Comparison of ENCODE assay signal across 34 cellular contexts in genomic region chr20:63843778-63844177, GRCh38. TPM values are rescaled to one million over a fixed set of nuclear protein-coding genes. Genes with fewer than 3 reads are reported as not detected.
DNase-seq lines count a peak whose midpoint lies in the region; ATAC-seq, FAIRE-seq and TF ChIP-seq lines count a peak whose summit lies in the region.
"Had no signal": no experiment of that assay in that cellular context is flagged by ENCODE, and none has a peak within 500 bp of the region (broad histone marks: within the 10 kb centered on the region; RNA-seq: fewer than 3 reads in every experiment).

No MANE protein-coding gene starts in this region.

- RAD21 ChIA-PET in GM12878 (lab: Charles Lee; ENCODE audit: unreplicated experiment): no interaction called here

- dilution Hi-C loops in mammary epithelial cell (cut with HindIII; ENCODE audit: low sequenced_read_pairs): loop anchor here (5.0 kb wide), 1 partner anchor 66 kb away; no protein-coding TSS in a partner anchor

- H4K20me1 ChIP-seq in mammary epithelial cell (ENCODE audit: insufficient read depth, low read length): no peaks in the 10 kb centered on the region
- no peaks in the 10 kb centered on the region for H4K20me1 ChIP-seq in Loucy (ENCODE audit: insufficient read depth, low read length, poor library complexity, severe bottlenecking)
- H4K20me1 ChIP-seq in GM12878 (ENCODE audit: control insufficient read depth, insufficient read depth): no peaks in the 10 kb centered on the region

- peak overlapping the region; percentile 39 for H2AFZ ChIP-seq in mammary epithelial cell (ENCODE audit: low read depth, low read length)
- H2AFZ ChIP-seq in Loucy (ENCODE audit: low read length): no peak overlapping the region
- H2AFZ ChIP-seq in GM12878 (ENCODE audit: control insufficient read depth, low read depth, low read length): no peak overlapping the region

- H3K9ac ChIP-seq in mammary epithelial cell (ENCODE audit: insufficient read depth, low read length) (no peak overlapping the region), Loucy (ENCODE audit: low read depth, low read length, poor library complexity, severe bottlenecking) (peak overlapping the region; percentile 67), GM12878 (ENCODE audit: control insufficient read depth, insufficient read depth, low read length) (no peak overlapping the region)
- H3K9ac ChIP-seq: KMS-11 had no signal

- H3K27ac ChIP-seq in mammary epithelial cell (ENCODE audit: insufficient read depth, low read depth, low read length) (no peak overlapping the region), breast epithelium (no peak overlapping the region), GM12878 (ENCODE audit: control insufficient read depth, insufficient read depth) (no peak overlapping the region), spleen (peak overlapping the region in 6 of 8 donors; percentile 32 to 86 (median 78))
- H3K27ac ChIP-seq: body of pancreas, KMS-11, prostate gland, SJSA1 had no signal

- no peak overlapping the region for H3K4me2 ChIP-seq in mammary epithelial cell (ENCODE audit: insufficient read depth, low read depth, low read length)
- peak overlapping the region; percentile 79 for H3K4me2 ChIP-seq in Loucy (ENCODE audit: low read depth, low read length, poor library complexity, severe bottlenecking)
- no peak overlapping the region for H3K4me2 ChIP-seq in GM12878 (ENCODE audit: control insufficient read depth, insufficient read depth)
- H3K4me2 ChIP-seq: KMS-11 had no signal

- SMC1A ChIA-PET in GM12878 (lab: Charles Lee; ENCODE audit: uncharacterized antibody, unreplicated experiment): no interaction called here

- H3K4me3 ChIP-seq in mammary epithelial cell (replicated peaks in 1 of 3; ENCODE audit: insufficient read depth in 1 of 3, low read depth in 2 of 3, low read length in 3 of 3) (no peak overlapping the region), breast epithelium (no peak overlapping the region), Loucy (ENCODE audit: low read length, poor library complexity, severe bottlenecking) (peak overlapping the region; percentile 59), GM12878 (no peak overlapping the region), spleen (no peak overlapping the region)
- H3K4me3 ChIP-seq: adrenal gland, body of pancreas, left lung, prostate gland, SJSA1, upper lobe of right lung had no signal

- no peak for TF ChIP-seq EP300 in GM12878 (IDR thresholded peaks at IDR 0.05; ENCODE audit: borderline replicate concordance in 1 of 2, control insufficient read depth in 1 of 2, low read depth in 2 of 2, low read length in 2 of 2)

- no peaks in the 10 kb centered on the region for H3F3A ChIP-seq in Loucy (ENCODE audit: low read depth)

- no peak for FAIRE-seq in GM12878 (lab: Jason Lieb, UNC)

- TF ChIP-seq CTCF in mammary epithelial cell (conservative IDR thresholded peaks at IDR 0.05 in 1 of 2, IDR thresholded peaks at IDR 0.05 in 1 of 2; ENCODE audit: extremely low read depth in 1 of 2, insufficient read depth in 1 of 2, low read depth in 1 of 2, low read length in 2 of 2) (no peak), breast epithelium (IDR thresholded peaks at IDR 0.05) (no peak), Loucy (conservative IDR thresholded peaks at IDR 0.05; ENCODE audit: low read length) (no peak), GM12878 (IDR thresholded peaks at IDR 0.05 in 2 of 3, conservative IDR thresholded peaks at IDR 0.05 in 1 of 3; ENCODE audit: control insufficient read depth in 2 of 3, extremely low read depth in 1 of 3, insufficient read depth in 1 of 3, low read depth in 3 of 3, low read length in 3 of 3) (no peak), spleen (IDR thresholded peaks at IDR 0.05 in 8 of 11, conservative IDR thresholded peaks at IDR 0.05 in 3 of 11) (no peak)

- DNase-seq in mammary epithelial cell: no peak
- DNase-seq in breast epithelium (ENCODE audit: low spot score in 2 of 2): no peak
- DNase-seq in GM12878 (ENCODE audit: low read depth, low spot score): no peak
- peak; percentile 75 for DNase-seq in spleen
- DNase-seq in HuH-7.5 (ENCODE audit: low spot score): no peak
- no peak for DNase-seq in GM03348 (ENCODE audit: low spot score)
- no peak for DNase-seq in T-helper 9 cell
- DNase-seq: activated CD4-positive, alpha-beta memory T cell treated with anti-CD3 and anti-CD28 coated beads for 36 hours; activated naive CD4-positive, alpha-beta T cell treated with anti-CD3 and anti-CD28 coated beads, Interleukin-2, amount 10 ng/mL, durations not matched to agents 7 days and 5 days; BE2C; body of pancreas; erythroblast; HFFc6; left lung; MM.1S; NCI-H1105 treated with DMSO at 0.1 percent for 48 hours; NCI-H2081 treated with DMSO at 0.1 percent for 48 hours; NCI-H446 treated with DMSO at 0.1 percent for 48 hours; NCI-H82; nucleus accumbens; RPMI8226; stimulated activated CD4-positive, alpha-beta T cell treated with anti-CD3 and anti-CD28 coated beads, Interleukin-12 subunit alpha, Interleukin-12 subunit beta, amount 100 ng/mL, for 4 hours; stimulated activated CD4-positive, alpha-beta T cell treated with anti-CD3 and anti-CD28 coated beads, Interleukin-4, amount 100 ng/mL, for 1 hour; upper lobe of right lung had no signal

- H3K9me3 ChIP-seq in mammary epithelial cell (replicated peaks; ENCODE audit: insufficient read depth, low read length): no peaks in the 10 kb centered on the region
- no peaks in the 10 kb centered on the region for H3K9me3 ChIP-seq in breast epithelium
- no peaks in the 10 kb centered on the region for H3K9me3 ChIP-seq in Loucy (ENCODE audit: insufficient read depth, low read depth, low read length)
- H3K9me3 ChIP-seq in GM12878 (replicated peaks; ENCODE audit: control insufficient read depth, insufficient read depth, low read length): no peaks in the 10 kb centered on the region
- no peaks in the 10 kb centered on the region for H3K9me3 ChIP-seq in spleen
- H3K9me3 ChIP-seq: adrenal gland, BE2C, body of pancreas, left lung, prostate gland, SJSA1, upper lobe of right lung had no signal

- peaks cover 8% of the 10 kb centered on the region for H3K27me3 ChIP-seq in mammary epithelial cell (ENCODE audit: insufficient read depth, low read length)
- no peaks in the 10 kb centered on the region for H3K27me3 ChIP-seq in breast epithelium
- no peaks in the 10 kb centered on the region for H3K27me3 ChIP-seq in Loucy (ENCODE audit: insufficient read depth, low read length, poor library complexity, severe bottlenecking)
- peaks cover 0 to 1% of the 10 kb centered on the region in 2 experiments; a peak in 3 of 4 replicates for H3K27me3 ChIP-seq in GM12878 (replicated peaks in 1 of 2; ENCODE audit: control insufficient read depth in 2 of 2, insufficient read depth in 2 of 2, low read length in 1 of 2)
- peaks cover 0 to 70% (median 18%) of the 10 kb centered on the region in 7 donors for H3K27me3 ChIP-seq in spleen (replicated peaks in 1 of 7)
- H3K27me3 ChIP-seq: adrenal gland, BE2C had no signal

- H3K4me1 ChIP-seq in mammary epithelial cell (ENCODE audit: insufficient read depth, low read length) (peaks cover 10% of the 10 kb centered on the region), breast epithelium (peaks cover 0 to 3% of the 10 kb centered on the region in 2 donors), Loucy (ENCODE audit: insufficient read depth, low read length, poor library complexity, severe bottlenecking) (peaks cover 63% of the 10 kb centered on the region), GM12878 (ENCODE audit: control insufficient read depth, insufficient read depth, low read length) (peaks cover 19% of the 10 kb centered on the region), spleen (peaks cover 18 to 72% (median 57%) of the 10 kb centered on the region in 6 donors)
- H3K4me1 ChIP-seq: prostate gland had no signal

- POLR2A ChIA-PET in GM12878 (lab: Charles Lee): no interaction called here

- CTCF ChIA-PET in mammary epithelial cell (lab: Charles Lee; ENCODE audit: low non-redundant PET): no interaction called here
- CTCF ChIA-PET in GM12878 (lab: Yijun Ruan, JAX): no interaction called here

- 10% methylated on average over 7 of the region's 16 CpGs for WGBS in mammary epithelial cell (ENCODE audit: low coverage, missing lambda C conversion rate)
- WGBS in GM12878 (ENCODE audit: insufficient coverage, insufficient replicate concordance, low lambda C conversion rate, missing lambda C conversion rate): 14% methylated on average over 16 of the region's 16 CpGs
- WGBS in spleen, 5 donors: 6 to 26% (median 23%) methylated on average over 15 to 16 of the region's 16 CpGs

- TF ChIP-seq POLR2A in breast epithelium (IDR thresholded peaks at IDR 0.05): no peak
- TF ChIP-seq POLR2A in GM12878 (IDR thresholded peaks at IDR 0.05; ENCODE audit: low read depth, low read length): no peak
- no peak for TF ChIP-seq POLR2A in spleen (IDR thresholded peaks at IDR 0.05)

- TF ChIP-seq RAD21 in GM12878 (IDR thresholded peaks at IDR 0.05; ENCODE audit: insufficient read depth, low read depth, low read length): no peak

- intact Hi-C loops in mammary epithelial cell (cut with micrococcal nuclease) (no loop called here), breast epithelium (cut with DNase I; ENCODE audit: low total_unique reads) (no loop called here), GM12878 (cut with micrococcal nuclease; ENCODE audit: unreplicated experiment) (no loop called here), spleen (cut with DNase I; ENCODE audit: low total_unique reads) (no loop called here)

- no peaks in the 10 kb centered on the region for H3K79me2 ChIP-seq in mammary epithelial cell (ENCODE audit: insufficient read depth, low read length)
- H3K79me2 ChIP-seq in Loucy (ENCODE audit: insufficient read depth, low read length): no peaks in the 10 kb centered on the region
- no peaks in the 10 kb centered on the region for H3K79me2 ChIP-seq in GM12878 (ENCODE audit: control insufficient read depth, insufficient read depth, low read length)

- H3K36me3 ChIP-seq in mammary epithelial cell (ENCODE audit: insufficient read depth, low read length) (no peaks in the 10 kb centered on the region), breast epithelium (no peaks in the 10 kb centered on the region), Loucy (ENCODE audit: insufficient read depth, low read length) (no peaks in the 10 kb centered on the region), GM12878 (ENCODE audit: control insufficient read depth in 2 of 2, insufficient read depth in 2 of 2, low read length in 1 of 2) (no peaks in the 10 kb centered on the region), spleen (no peaks in the 10 kb centered on the region)
- H3K36me3 ChIP-seq: adrenal gland, BE2C, left lung, prostate gland, SJSA1, upper lobe of right lung had no signal

- ATAC-seq in GM12878: peak; percentile 30
- ATAC-seq: activated CD4-positive, CD25-positive, alpha-beta regulatory T cell treated with anti-CD3 and anti-CD28 coated beads, Interleukin-2, amount 50 U/mL, for 24 hours; body of pancreas; left lung; sciatic nerve had no signal

- H3K9me2 ChIP-seq in Loucy (replicated peaks; ENCODE audit: low read depth, low read length): no peaks in the 10 kb centered on the region

- no TSS peak for BruUV-seq in mammary epithelial cell (replicated peaks; lab: Mats Ljungman, UMichigan)
- BruUV-seq in GM12878 (replicated peaks; lab: Mats Ljungman, UMichigan): no TSS peak

- in situ Hi-C loops in mammary epithelial cell (cut with MboI; ENCODE audit: low sequenced_read_pairs in 2 of 2): no loop called here
- in situ Hi-C loops in GM12878 (cut with MboI): no loop called here

RNA-seq across cellular contexts. Expression of gene ZBTB46, which starts 12.7 kb away (rescaled TPM):
- total RNA-seq in mammary epithelial cell: 1 to 10 TPM in 1 of 2 donors, under 1 TPM in 1; 0.52 to 1.5 TPM
- polyA plus RNA-seq in mammary epithelial cell: 0.12 TPM
- not detected for polyA minus RNA-seq in mammary epithelial cell
- 10 to 100 TPM in 2 of 3 donors, 1 to 10 TPM in 1; 8.2 to 18.7 (median 10.7) TPM for total RNA-seq in breast epithelium
- total RNA-seq in GM12878 (2013; cell fraction: nucleolus; rRNA removed): 7.6 and 7.8 TPM in 2 replicates
- 0.45 and 0.98 TPM in 2 replicates for total RNA-seq in GM12878 (2014; rRNA removed)
- total RNA-seq in GM12878 (2014; rRNA removed; fragmentation: Illumina TruSeq; extraction: Trizol): 0.18 and 0.23 TPM in 2 replicates
- total RNA-seq in GM12878 (2021): 0.92 and 1.0 TPM in 2 replicates
- polyA plus RNA-seq in GM12878 (2011; ENCODE audit: low read depth): 0.45 TPM
- polyA plus RNA-seq in GM12878 (2011; rRNA removed): 0.46 and 0.77 TPM in 2 replicates
- 1.3 and 1.6 TPM in 2 replicates for polyA plus RNA-seq in GM12878 (2011; cell fraction: cytosol; rRNA removed)
- polyA plus RNA-seq in GM12878 (2011; cell fraction: nucleus; rRNA removed): 3.2 and 4.5 TPM in 2 replicates
- 1.2 and 1.3 TPM in 2 replicates for polyA plus RNA-seq in GM12878 (2012)
- polyA plus RNA-seq in GM12878 (2014; fragmentation: Illumina TruSeq; extraction: Trizol): 0.08 and 0.15 TPM in 2 replicates
- polyA plus RNA-seq in GM12878 (2014; fragmentation: Nextera tagmentation; extraction: Ambion mirVana): under 1 TPM; 0.31 to 0.37 TPM
- polyA plus RNA-seq in GM12878 (2014; rRNA removed): 0.24 and 0.26 TPM in 2 replicates
- polyA plus RNA-seq in GM12878 (2016; fragmentation: Nextera tagmentation; extraction: Ambion mirVana): under 1 TPM; 0.21 to 0.43 TPM
- 7.9 and 9.9 TPM in 2 replicates for polyA minus RNA-seq in GM12878 (2011; rRNA and poly(A)+ RNA removed)
- polyA minus RNA-seq in GM12878 (2011; cell fraction: cytosol; rRNA and poly(A)+ RNA removed): 2.9 and 4.9 TPM in 2 replicates
- polyA minus RNA-seq in GM12878 (2011; cell fraction: nucleus; rRNA and poly(A)+ RNA removed): 1.6 and 2.5 TPM in 2 replicates
- total RNA-seq in spleen: 10 to 100 TPM; 27.6 to 76.5 (median 35.9) TPM
- polyA plus RNA-seq in spleen: 10 to 100 TPM in 1 of 3 donors, 1 to 10 TPM in 2; 3.6 to 14.7 (median 4.7) TPM

RNA-seq across cellular contexts. Expression of gene ABHD16B, which starts 17.5 kb away (rescaled TPM):
- not detected for total RNA-seq in mammary epithelial cell
- polyA plus RNA-seq in mammary epithelial cell: not detected
- not detected for polyA minus RNA-seq in mammary epithelial cell
- total RNA-seq in breast epithelium: not detected
- total RNA-seq in GM12878 (2013; cell fraction: nucleolus; rRNA removed): not detected in 2 replicates
- not detected in 2 replicates for total RNA-seq in GM12878 (2014; rRNA removed)
- not detected in 2 replicates for total RNA-seq in GM12878 (2014; rRNA removed; fragmentation: Illumina TruSeq; extraction: Trizol)
- total RNA-seq in GM12878 (2021): not detected in 2 replicates
- not detected for polyA plus RNA-seq in GM12878 (2011; ENCODE audit: low read depth)
- polyA plus RNA-seq in GM12878 (2011; rRNA removed): not detected in 2 replicates
- polyA plus RNA-seq in GM12878 (2011; cell fraction: cytosol; rRNA removed): not detected in 2 replicates
- not detected in 2 replicates for polyA plus RNA-seq in GM12878 (2011; cell fraction: nucleus; rRNA removed)
- polyA plus RNA-seq in GM12878 (2012): 0.08 TPM in 1 of 2 replicates, not detected in the other
- polyA plus RNA-seq in GM12878 (2014; fragmentation: Illumina TruSeq; extraction: Trizol): not detected in 2 replicates
- not detected for polyA plus RNA-seq in GM12878 (2014; fragmentation: Nextera tagmentation; extraction: Ambion mirVana)
- polyA plus RNA-seq in GM12878 (2014; rRNA removed): not detected in 2 replicates
- under 1 TPM in 1 of 2 experiments, not detected in 1; 0.13 TPM for polyA plus RNA-seq in GM12878 (2016; fragmentation: Nextera tagmentation; extraction: Ambion mirVana)
- polyA minus RNA-seq in GM12878 (2011; rRNA and poly(A)+ RNA removed): not detected in 2 replicates
- not detected in 2 replicates for polyA minus RNA-seq in GM12878 (2011; cell fraction: cytosol; rRNA and poly(A)+ RNA removed)
- polyA minus RNA-seq in GM12878 (2011; cell fraction: nucleus; rRNA and poly(A)+ RNA removed): not detected in 2 replicates
- total RNA-seq in spleen: not detected
- under 1 TPM; 0.49 to 0.86 (median 0.57) TPM for polyA plus RNA-seq in spleen
- total RNA-seq: activated CD4-positive, alpha-beta memory T cell treated with anti-CD3 and anti-CD28 coated beads for 36 hours; adrenal gland; body of pancreas; G401; HFFc6; mesothelial cell of epicardium; sciatic nerve; SJSA1; subcutaneous adipose tissue; upper lobe of right lung had no signal

RNA-seq across cellular contexts. Expression of gene TPD52L2, which starts 21.3 kb away (rescaled TPM):
- 100 to 1,000 TPM; 122 to 150 TPM for total RNA-seq in mammary epithelial cell
- polyA plus RNA-seq in mammary epithelial cell: 157 TPM
- polyA minus RNA-seq in mammary epithelial cell: 115 TPM
- total RNA-seq in breast epithelium: 100 to 1,000 TPM in 1 of 3 donors, 10 to 100 TPM in 2; 75.1 to 146 (median 84.2) TPM
- 29.9 and 30.8 TPM in 2 replicates for total RNA-seq in GM12878 (2013; cell fraction: nucleolus; rRNA removed)
- total RNA-seq in GM12878 (2014; rRNA removed): 28.4 and 30.4 TPM in 2 replicates
- total RNA-seq in GM12878 (2014; rRNA removed; fragmentation: Illumina TruSeq; extraction: Trizol): 37.3 and 38.4 TPM in 2 replicates
- 43.4 and 46.2 TPM in 2 replicates for total RNA-seq in GM12878 (2021)
- polyA plus RNA-seq in GM12878 (2011; ENCODE audit: low read depth): 27.6 TPM
- polyA plus RNA-seq in GM12878 (2011; rRNA removed): 46.5 and 53.8 TPM in 2 replicates
- 54.9 and 65.7 TPM in 2 replicates for polyA plus RNA-seq in GM12878 (2011; cell fraction: cytosol; rRNA removed)
- polyA plus RNA-seq in GM12878 (2011; cell fraction: nucleus; rRNA removed): 53.8 and 63.9 TPM in 2 replicates
- 38.7 and 41.1 TPM in 2 replicates for polyA plus RNA-seq in GM12878 (2012)
- polyA plus RNA-seq in GM12878 (2014; fragmentation: Illumina TruSeq; extraction: Trizol): 39.2 and 50.2 TPM in 2 replicates
- 1 to 10 TPM; 1.6 to 4.1 TPM for polyA plus RNA-seq in GM12878 (2014; fragmentation: Nextera tagmentation; extraction: Ambion mirVana)
- polyA plus RNA-seq in GM12878 (2014; rRNA removed): 46.5 and 50.8 TPM in 2 replicates
- polyA plus RNA-seq in GM12878 (2016; fragmentation: Nextera tagmentation; extraction: Ambion mirVana): 10 to 100 TPM; 68.1 to 71.0 TPM
- polyA minus RNA-seq in GM12878 (2011; rRNA and poly(A)+ RNA removed): 26.4 and 36.3 TPM in 2 replicates
- polyA minus RNA-seq in GM12878 (2011; cell fraction: cytosol; rRNA and poly(A)+ RNA removed): 51.5 and 53.3 TPM in 2 replicates
- polyA minus RNA-seq in GM12878 (2011; cell fraction: nucleus; rRNA and poly(A)+ RNA removed): 9.1 and 18.6 TPM in 2 replicates
- 100 to 1,000 TPM in 1 of 7 donors, 10 to 100 TPM in 6; 66.3 to 102 (median 92.1) TPM for total RNA-seq in spleen
- 10 to 100 TPM; 60.2 to 94.6 (median 63.5) TPM for polyA plus RNA-seq in spleen

RNA-seq across cellular contexts. Expression of gene DNAJC5, which starts 51.1 kb away (rescaled TPM):
- total RNA-seq in mammary epithelial cell (10 to 100 TPM; 77.0 to 78.7 TPM), breast epithelium (10 to 100 TPM; 31.1 to 37.9 (median 37.0) TPM), GM12878 (2014; rRNA removed) (33.7 and 36.0 TPM in 2 replicates), GM12878 (2014; rRNA removed; fragmentation: Illumina TruSeq; extraction: Trizol) (16.9 and 17.9 TPM in 2 replicates), GM12878 (2021) (34.6 and 36.8 TPM in 2 replicates), spleen (10 to 100 TPM; 47.5 to 83.1 (median 65.4) TPM)
- polyA plus RNA-seq in mammary epithelial cell (54.8 TPM), GM12878 (2011; rRNA removed) (13.2 and 20.6 TPM in 2 replicates), GM12878 (2014; fragmentation: Illumina TruSeq; extraction: Trizol) (6.1 and 16.0 TPM in 2 replicates), GM12878 (2014; fragmentation: Nextera tagmentation; extraction: Ambion mirVana) (1 to 10 TPM in 1 of 2 experiments, under 1 TPM in 1; 0.69 to 1.6 TPM), GM12878 (2014; rRNA removed) (27.8 and 31.8 TPM in 2 replicates), GM12878 (2016; fragmentation: Nextera tagmentation; extraction: Ambion mirVana) (10 to 100 TPM; 11.7 to 16.0 TPM), spleen (10 to 100 TPM; 12.7 to 32.3 (median 15.2) TPM)
- 106 TPM for polyA minus RNA-seq in mammary epithelial cell
- 32.0 and 39.1 TPM in 2 replicates for total RNA-seq in GM12878 (2013; cell fraction: nucleolus; rRNA removed)
- 10.2 TPM for polyA plus RNA-seq in GM12878 (2011; ENCODE audit: low read depth)
- 29.7 and 34.3 TPM in 2 replicates for polyA plus RNA-seq in GM12878 (2011; cell fraction: cytosol; rRNA removed)
- 34.3 and 39.2 TPM in 2 replicates for polyA plus RNA-seq in GM12878 (2011; cell fraction: nucleus; rRNA removed)
- polyA plus RNA-seq in GM12878 (2012): 20.7 and 21.7 TPM in 2 replicates
- polyA minus RNA-seq in GM12878 (2011; rRNA and poly(A)+ RNA removed): 22.3 and 37.0 TPM in 2 replicates
- 13.5 and 16.1 TPM in 2 replicates for polyA minus RNA-seq in GM12878 (2011; cell fraction: cytosol; rRNA and poly(A)+ RNA removed)
- 7.3 and 14.4 TPM in 2 replicates for polyA minus RNA-seq in GM12878 (2011; cell fraction: nucleus; rRNA and poly(A)+ RNA removed)

Comparison
In these comparisons a context has a peak if more than half of its experiments do, and no peak if none do; other contexts are left out.
1. H3K27ac ChIP-seq: peak in spleen (6 of 8); none in mammary epithelial cell (single experiment), breast epithelium (0 of 2) and GM12878 (single experiment).